ENCODE assay signal across 22 cellular contexts in genomic region chr9:18006591-18006990, GRCh38.
DNase-seq lines count a peak whose midpoint lies in the region; ATAC-seq, FAIRE-seq and TF ChIP-seq lines count a peak whose summit lies in the region.
"Had no signal": no experiment of that assay in that cellular context is flagged by ENCODE, and none has a peak within 500 bp of the region (broad histone marks: within the 10 kb centered on the region; RNA-seq: fewer than 3 reads in every experiment).

No MANE protein-coding gene starts in this region.

- no peaks in the 10 kb centered on the region for H3K36me3 Mint-ChIP-seq in astrocyte (ENCODE audit: low read depth, unreplicated experiment)
- H3K36me3 Mint-ChIP-seq: CD4-positive, CD25-positive, alpha-beta regulatory T cell; CD8-positive, alpha-beta T cell had no signal

- no peak overlapping the region for H3K4me3 ChIP-seq in HepG2 (replicated peaks in 1 of 3; ENCODE audit: insufficient read depth in 1 of 3, low read depth in 2 of 3, low read length in 3 of 3)
- H3K4me3 ChIP-seq in right lobe of liver: no peak overlapping the region
- no peak overlapping the region for H3K4me3 ChIP-seq in astrocyte (ENCODE audit: insufficient read depth, low read depth, low read length)
- no peak overlapping the region for H3K4me3 ChIP-seq in keratinocyte (ENCODE audit: control insufficient read depth in 2 of 3, extremely low read depth in 1 of 3, insufficient read depth in 2 of 3, low read depth in 1 of 3, low read length in 3 of 3)
- H3K4me3 ChIP-seq in A673 (ENCODE audit: low read depth, low read length, poor library complexity, severe bottlenecking): no peak overlapping the region
- no peak overlapping the region for H3K4me3 ChIP-seq in heart right ventricle
- H3K4me3 ChIP-seq: BLaER1, GM12878, GM23248 had no signal

- H3K9me3 ChIP-seq in HepG2 (ENCODE audit: low read length) (peaks cover 8% of the 10 kb centered on the region), right lobe of liver (no peaks in the 10 kb centered on the region), astrocyte (ENCODE audit: insufficient read depth, low read depth, low read length) (no peaks in the 10 kb centered on the region), keratinocyte (ENCODE audit: control insufficient read depth, low read depth, low read length) (no peaks in the 10 kb centered on the region), A673 (ENCODE audit: low read depth, low read length, poor library complexity, severe bottlenecking) (no peaks in the 10 kb centered on the region), heart right ventricle (no peaks in the 10 kb centered on the region)
- H3K9me3 ChIP-seq: BLaER1, Caco-2 had no signal

- POLR2A ChIA-PET in HepG2 (lab: Yijun Ruan, JAX): no interaction called here
- POLR2A ChIA-PET in A673 (lab: Charles Lee; ENCODE audit: low non-redundant PET): no interaction called here

- CTCF ChIA-PET in HepG2 (lab: Yijun Ruan, JAX; ENCODE audit: low intra/inter-chr PET ratio, low total read pairs): no interaction called here
- CTCF ChIA-PET in A673 (lab: Charles Lee): interaction anchor here (0.6 kb wide), 1 partner anchor 1265 kb away, joined by 5 read pairs; no protein-coding TSS in a partner anchor

- H3K27ac Mint-ChIP-seq in astrocyte (ENCODE audit: unreplicated experiment): no peak overlapping the region
- H3K27ac Mint-ChIP-seq: B cell; CD4-positive, CD25-positive, alpha-beta regulatory T cell; CD8-positive, alpha-beta T cell; H9 had no signal

- TF ChIP-seq EP300 in HepG2 (IDR thresholded peaks at IDR 0.05; ENCODE audit: low read depth in 2 of 2, low read length in 2 of 2) (no peak), HepG2 (CRISPR knock-in tag; IDR thresholded peaks at IDR 0.05; ENCODE audit: borderline replicate concordance) (no peak)

- H3K27me3 ChIP-seq in HepG2 (ENCODE audit: control insufficient read depth in 1 of 2, insufficient read depth in 2 of 2, low read length in 2 of 2) (no peaks in the 10 kb centered on the region), right lobe of liver (no peaks in the 10 kb centered on the region), astrocyte (ENCODE audit: insufficient read depth, low read length) (no peaks in the 10 kb centered on the region), keratinocyte (ENCODE audit: control insufficient read depth, extremely low read depth, insufficient read depth, low read length) (no peaks in the 10 kb centered on the region), A673 (replicated peaks; ENCODE audit: insufficient read depth, low read depth, low read length, poor library complexity) (no peaks in the 10 kb centered on the region), heart right ventricle (no peaks in the 10 kb centered on the region)
- H3K27me3 ChIP-seq: BLaER1 had no signal

- H3K9me3 Mint-ChIP-seq in astrocyte (ENCODE audit: unreplicated experiment): no peaks in the 10 kb centered on the region
- H3K9me3 Mint-ChIP-seq: H9 had no signal

- TF ChIP-seq RAD21 in HepG2 (CRISPR knock-in tag; IDR thresholded peaks at IDR 0.05): no peak

- 17% methylated on average over 4 of the region's 4 CpGs for WGBS in HepG2 (ENCODE audit: low lambda C conversion rate)
- 74% methylated on average over 4 of the region's 4 CpGs for WGBS in right lobe of liver (ENCODE audit: insufficient coverage, low coverage, low lambda C conversion rate, missing lambda C conversion rate)
- 81 to 83% methylated on average over 4 of the region's 4 CpGs for WGBS in heart right ventricle, 2 donors

- FAIRE-seq in HepG2 (lab: Jason Lieb, UNC): no peak
- FAIRE-seq in astrocyte (lab: Jason Lieb, UNC): peak; percentile 20
- FAIRE-seq in keratinocyte (lab: Jason Lieb, UNC): peak; percentile 5
- FAIRE-seq: GM12878, GM19239 had no signal

- no peaks in the 10 kb centered on the region for H3K4me1 Mint-ChIP-seq in astrocyte (ENCODE audit: low read depth, unreplicated experiment)
- H3K4me1 Mint-ChIP-seq: B cell; CD4-positive, CD25-positive, alpha-beta regulatory T cell; H9 had no signal

- no peak for ATAC-seq in HepG2
- no peak for ATAC-seq in right lobe of liver
- no peak for ATAC-seq in heart right ventricle
- ATAC-seq: CD8-positive, alpha-beta T cell; GM12878; HCT116 had no signal

- TF ChIP-seq POLR2A in HepG2 (IDR thresholded peaks at IDR 0.05; ENCODE audit: insufficient read depth in 1 of 2, low read depth in 2 of 2, low read length in 2 of 2) (no peak), right lobe of liver (IDR thresholded peaks at IDR 0.05) (no peak)

- dilution Hi-C loops in keratinocyte (cut with MboI; ENCODE audit: extremely low pct_ligation_motif_present, low sequenced_read_pairs): no loop called here

- no peaks in the 10 kb centered on the region for H3K79me2 ChIP-seq in HepG2 (ENCODE audit: insufficient read depth, low read length)
- no peaks in the 10 kb centered on the region for H3K79me2 ChIP-seq in astrocyte (ENCODE audit: insufficient read depth, low read length)
- no peaks in the 10 kb centered on the region for H3K79me2 ChIP-seq in keratinocyte (ENCODE audit: control insufficient read depth, insufficient read depth, low read length)

- DNase-seq in HepG2 (ENCODE audit: low spot score): no peak
- no peak for DNase-seq in right lobe of liver
- DNase-seq in astrocyte (ENCODE audit: low read depth): no peak
- DNase-seq in keratinocyte (ENCODE audit: low read depth, low spot score): no peak
- DNase-seq in A673 (ENCODE audit: low spot score): no peak
- DNase-seq in heart right ventricle: no peak
- DNase-seq: 8988T; Caco-2; CD4-positive, CD25-positive, alpha-beta regulatory T cell; CD8-positive, alpha-beta T cell; DMS 273 treated with DMSO at 0.1 percent for 48 hours; DMS79; EL; GDM1; GM23248; H9 had no signal

- no peaks in the 10 kb centered on the region for H3K9me1 ChIP-seq in keratinocyte (ENCODE audit: control insufficient read depth, extremely low read depth, insufficient read depth, low read length)

- intact Hi-C loops in HepG2 (cut with micrococcal nuclease; ENCODE audit: unreplicated experiment): no loop called here
- intact Hi-C loops in right lobe of liver (cut with DNase I): no loop called here
- intact Hi-C loops in A673 (cut with micrococcal nuclease; ENCODE audit: unreplicated experiment): no loop called here
- intact Hi-C loops in heart right ventricle (cut with DNase I): no loop called here

- H4K20me1 ChIP-seq in HepG2 (ENCODE audit: insufficient read depth, low read length): no peaks in the 10 kb centered on the region
- H4K20me1 ChIP-seq in astrocyte (ENCODE audit: insufficient read depth, low read length): no peaks in the 10 kb centered on the region
- no peaks in the 10 kb centered on the region for H4K20me1 ChIP-seq in keratinocyte (ENCODE audit: control insufficient read depth, extremely low read depth, insufficient read depth, low read length)
- H4K20me1 ChIP-seq: BLaER1 had no signal

- H3K27ac ChIP-seq in HepG2 (ENCODE audit: extremely low read length, insufficient read depth, low read length): no peak overlapping the region
- H3K27ac ChIP-seq in right lobe of liver: no peak overlapping the region
- no peak overlapping the region for H3K27ac ChIP-seq in astrocyte (ENCODE audit: low read depth, low read length)
- H3K27ac ChIP-seq in keratinocyte (ENCODE audit: control insufficient read depth, insufficient read depth, low read length): no peak overlapping the region
- H3K27ac ChIP-seq in A673 (ENCODE audit: low read depth, low read length, poor library complexity, severe bottlenecking): no peak overlapping the region
- no peak overlapping the region for H3K27ac ChIP-seq in heart right ventricle
- H3K27ac ChIP-seq: BLaER1, C4-2B, GM23248 had no signal

- H2AFZ ChIP-seq in HepG2 (ENCODE audit: low read length): no peak overlapping the region
- H2AFZ ChIP-seq in astrocyte (ENCODE audit: low read depth, low read length): no peak overlapping the region
- no peak overlapping the region for H2AFZ ChIP-seq in keratinocyte (ENCODE audit: control insufficient read depth, low read length)
- H2AFZ ChIP-seq: GM23248 had no signal

- in situ Hi-C loops in HepG2 (cut with HindIII; ENCODE audit: extremely low pct_ligation_motif_present, low pct_unique_long_range_greater_than_20kb): no loop called here

- H3K4me1 ChIP-seq in HepG2 (ENCODE audit: insufficient read depth, low read length): no peaks in the 10 kb centered on the region
- H3K4me1 ChIP-seq in right lobe of liver: peaks cover 0 to 20% (median 8%) of the 10 kb centered on the region in 4 donors
- no peaks in the 10 kb centered on the region for H3K4me1 ChIP-seq in astrocyte (ENCODE audit: insufficient read depth, low read length)
- no peaks in the 10 kb centered on the region for H3K4me1 ChIP-seq in keratinocyte (ENCODE audit: control insufficient read depth, extremely low read depth, insufficient read depth, low read length)
- H3K4me1 ChIP-seq in A673 (ENCODE audit: insufficient read depth, low read length, poor library complexity, severe bottlenecking): no peaks in the 10 kb centered on the region
- no peaks in the 10 kb centered on the region for H3K4me1 ChIP-seq in heart right ventricle
- H3K4me1 ChIP-seq: BLaER1, Caco-2 had no signal

- no peak overlapping the region for H3K4me3 Mint-ChIP-seq in astrocyte (ENCODE audit: unreplicated experiment)
- H3K4me3 Mint-ChIP-seq: B cell; CD8-positive, alpha-beta T cell; H9 had no signal

- BruUV-seq in HepG2 (replicated peaks; lab: Mats Ljungman, UMichigan) (no TSS peak), A673 (replicated peaks; lab: Mats Ljungman, UMichigan) (no TSS peak)

- H3K9ac ChIP-seq in HepG2 (ENCODE audit: insufficient read depth, low read depth, low read length) (no peak overlapping the region), astrocyte (ENCODE audit: low read length) (no peak overlapping the region), keratinocyte (ENCODE audit: control insufficient read depth, extremely low read depth, insufficient read depth, low read length) (no peak overlapping the region)
- H3K9ac ChIP-seq: BLaER1, GM23248 had no signal

- H3K4me2 ChIP-seq in HepG2 (ENCODE audit: low read depth, low read length) (no peak overlapping the region), astrocyte (ENCODE audit: low read length) (no peak overlapping the region), keratinocyte (ENCODE audit: control insufficient read depth, extremely low read depth, insufficient read depth, low read depth, low read length) (no peak overlapping the region)
- H3K4me2 ChIP-seq: BLaER1 had no signal

- TF ChIP-seq CTCF in HepG2 (CRISPR knock-in tag; IDR thresholded peaks at IDR 0.05) (no peak), right lobe of liver (IDR thresholded peaks at IDR 0.05) (no peak), astrocyte (IDR thresholded peaks at IDR 0.05; ENCODE audit: insufficient read depth, low read depth, low read length) (no peak), keratinocyte (optimal IDR thresholded peaks at IDR 0.05 in 1 of 3, IDR thresholded peaks at IDR 0.05 in 1 of 3, conservative IDR thresholded peaks at IDR 0.05 in 1 of 3; ENCODE audit: extremely low read depth in 1 of 3, insufficient read depth in 2 of 3, low read length in 3 of 3) (no peak), A673 (conservative IDR thresholded peaks at IDR 0.05; ENCODE audit: low read depth, low read length) (no peak), heart right ventricle (IDR thresholded peaks at IDR 0.05) (no peak)

- H3K27me3 Mint-ChIP-seq in astrocyte (ENCODE audit: low read depth, unreplicated experiment): no peaks in the 10 kb centered on the region
- H3K27me3 Mint-ChIP-seq: B cell; CD4-positive, CD25-positive, alpha-beta regulatory T cell had no signal

- H3K36me3 ChIP-seq in HepG2 (replicated peaks in 1 of 2; ENCODE audit: control insufficient read depth in 1 of 2, insufficient read depth in 2 of 2, low read length in 2 of 2) (no peaks in the 10 kb centered on the region), right lobe of liver (no peaks in the 10 kb centered on the region), astrocyte (ENCODE audit: insufficient read depth, low read length) (no peaks in the 10 kb centered on the region), keratinocyte (ENCODE audit: control insufficient read depth in 2 of 2, extremely low read depth in 1 of 2, insufficient read depth in 2 of 2, low read length in 2 of 2) (no peaks in the 10 kb centered on the region), A673 (ENCODE audit: insufficient read depth, low read length, poor library complexity, severe bottlenecking) (no peaks in the 10 kb centered on the region), heart right ventricle (no peaks in the 10 kb centered on the region)
- H3K36me3 ChIP-seq: BLaER1 had no signal
